In genomic region chr9:98579700-98580099, GRCh38 we compare ENCODE assay signal across 20 cellular contexts.
DNase-seq lines count a peak whose midpoint lies in the region; ATAC-seq, FAIRE-seq and TF ChIP-seq lines count a peak whose summit lies in the region.
"Had no signal": no experiment of that assay in that cellular context is flagged by ENCODE, and none has a peak within 500 bp of the region (broad histone marks: within the 10 kb centered on the region; RNA-seq: fewer than 3 reads in every experiment).

No MANE protein-coding gene starts in this region.

- peaks cover 7 to 19% (median 15%) of the 10 kb centered on the region in 4 donors for H3K4me1 ChIP-seq in liver (ENCODE audit: control insufficient read depth in 4 of 4, insufficient read depth in 4 of 4, low read length in 3 of 4)
- H3K4me1 ChIP-seq in HepG2 (ENCODE audit: insufficient read depth, low read length), result no peaks in the 10 kb centered on the region
- peaks cover 0 to 25% (median 8%) of the 10 kb centered on the region in 4 donors for H3K4me1 ChIP-seq in right lobe of liver
- peaks cover 10% of the 10 kb centered on the region for H3K4me1 ChIP-seq in Karpas-422 (ENCODE audit: low read length)

- no peak overlapping the region for H2AFZ ChIP-seq in HepG2 (ENCODE audit: low read length)
- no peak overlapping the region for H2AFZ ChIP-seq in Karpas-422 (ENCODE audit: low read length)

- no peak for ATAC-seq in HepG2
- ATAC-seq in right lobe of liver, result peak; percentile 78 to 90 (median 80)
- ATAC-seq: A549; CD8-positive, alpha-beta T cell had no signal

- no peak for TF ChIP-seq EP300 in HepG2 (IDR thresholded peaks at IDR 0.05; ENCODE audit: low read depth in 2 of 2, low read length in 2 of 2)
- TF ChIP-seq EP300 in HepG2 (CRISPR knock-in tag; IDR thresholded peaks at IDR 0.05; ENCODE audit: borderline replicate concordance), result no peak

- no peak overlapping the region for H3K27ac ChIP-seq in liver (ENCODE audit: low read depth in 1 of 2, low read length in 2 of 2)
- no peak overlapping the region for H3K27ac ChIP-seq in HepG2 (ENCODE audit: extremely low read length, insufficient read depth, low read length)
- peak overlapping the region in 1 of 3 donors; percentile 11 for H3K27ac ChIP-seq in right lobe of liver
- H3K27ac ChIP-seq in Karpas-422 (ENCODE audit: low read length), result no peak overlapping the region
- H3K27ac ChIP-seq: 22Rv1; A549; BLaER1 treated with 17β-estradiol and CSF1 and Interleukin-3, amounts not matched to agents 10 nM and 100 nM; C4-2B had no signal

- H3K4me3 ChIP-seq in liver (ENCODE audit: low read depth in 1 of 3, low read length in 3 of 3) (no peak overlapping the region), HepG2 (replicated peaks in 1 of 3; ENCODE audit: insufficient read depth in 1 of 3, low read depth in 2 of 3, low read length in 3 of 3) (no peak overlapping the region), right lobe of liver (no peak overlapping the region), Karpas-422 (ENCODE audit: low read length) (no peak overlapping the region)
- H3K4me3 ChIP-seq: A549; BLaER1 treated with 17β-estradiol and CSF1 and Interleukin-3, amounts not matched to agents 10 nM and 100 nM had no signal

- no peak for FAIRE-seq in HepG2 (lab: Jason Lieb, UNC)
- FAIRE-seq: A549, D721Med, G401.6, GM12891, GM19239 had no signal

- TF ChIP-seq RAD21 in liver (IDR thresholded peaks at IDR 0.05), result peak; percentile 42 to 44
- TF ChIP-seq RAD21 in HepG2 (CRISPR knock-in tag; IDR thresholded peaks at IDR 0.05), result no peak

- H3K36me3 ChIP-seq in liver (ENCODE audit: control insufficient read depth in 4 of 4, insufficient read depth in 3 of 4, low read depth in 1 of 4, low read length in 3 of 4) (no peaks in the 10 kb centered on the region), HepG2 (replicated peaks in 1 of 2; ENCODE audit: control insufficient read depth in 1 of 2, insufficient read depth in 2 of 2, low read length in 2 of 2) (no peaks in the 10 kb centered on the region), right lobe of liver (no peaks in the 10 kb centered on the region), Karpas-422 (ENCODE audit: insufficient read depth, low read length) (no peaks in the 10 kb centered on the region)
- H3K36me3 ChIP-seq: BLaER1 treated with 17β-estradiol and CSF1 and Interleukin-3, amounts not matched to agents 10 nM and 100 nM had no signal

- H3K9ac ChIP-seq in liver (ENCODE audit: low read depth in 1 of 2, low read length in 2 of 2), result no peak overlapping the region
- H3K9ac ChIP-seq in HepG2 (ENCODE audit: insufficient read depth, low read depth, low read length), result no peak overlapping the region
- no peak overlapping the region for H3K9ac ChIP-seq in Karpas-422 (ENCODE audit: low read length)
- H3K9ac ChIP-seq: BLaER1 treated with 17β-estradiol and CSF1 and Interleukin-3, amounts not matched to agents 10 nM and 100 nM had no signal

- intact Hi-C loops in HepG2 (cut with micrococcal nuclease; ENCODE audit: unreplicated experiment), result no loop called here
- intact Hi-C loops in right lobe of liver (cut with DNase I), result no loop called here

- POLR2A ChIA-PET in HepG2 (lab: Yijun Ruan, JAX), result no interaction called here

- CTCF ChIA-PET in HepG2 (lab: Yijun Ruan, JAX; ENCODE audit: low intra/inter-chr PET ratio, low total read pairs), result no interaction called here

- no peaks in the 10 kb centered on the region for H3K79me2 ChIP-seq in HepG2 (ENCODE audit: insufficient read depth, low read length)
- H3K79me2 ChIP-seq in Karpas-422 (ENCODE audit: low read length), result no peaks in the 10 kb centered on the region

- no peak for DNase-seq in HepG2 (ENCODE audit: low spot score)
- DNase-seq in right lobe of liver, result no peak
- no peak for DNase-seq in Karpas-422
- no peak for DNase-seq in superior temporal gyrus (ENCODE audit: extremely low spot score)
- DNase-seq: AML-193; Caco-2; Calu3; CD4-positive, alpha-beta T cell; CD8-positive, alpha-beta T cell; DMS79 treated with DMSO at 0.1 percent for 48 hours; GF-D8 had no signal

- in situ Hi-C loops in HepG2 (cut with HindIII; ENCODE audit: extremely low pct_ligation_motif_present, low pct_unique_long_range_greater_than_20kb), result no loop called here

- 25% methylated on average over 2 of the region's 2 CpGs for WGBS in liver
- WGBS in HepG2 (ENCODE audit: low lambda C conversion rate), result 4% methylated on average over 2 of the region's 2 CpGs
- WGBS in right lobe of liver (ENCODE audit: insufficient coverage, low coverage, low lambda C conversion rate, missing lambda C conversion rate), result 29% methylated on average over 2 of the region's 2 CpGs

- H3K9me2 ChIP-seq in Karpas-422 (replicated peaks; ENCODE audit: insufficient read depth, low read length), result no peaks in the 10 kb centered on the region

- TF ChIP-seq CTCF in liver (IDR thresholded peaks at IDR 0.05; ENCODE audit: low read depth, low read length, missing input control), result no peak
- no peak for TF ChIP-seq CTCF in HepG2 (CRISPR knock-in tag; IDR thresholded peaks at IDR 0.05)
- TF ChIP-seq CTCF in right lobe of liver (IDR thresholded peaks at IDR 0.05), result no peak

- H3K9me3 ChIP-seq in liver (ENCODE audit: control insufficient read depth in 4 of 4, low read length in 3 of 4) (no peaks in the 10 kb centered on the region), HepG2 (ENCODE audit: low read length) (no peaks in the 10 kb centered on the region), right lobe of liver (no peaks in the 10 kb centered on the region), Karpas-422 (ENCODE audit: low read length) (no peaks in the 10 kb centered on the region)
- H3K9me3 ChIP-seq: A549, Caco-2 had no signal

- BruUV-seq in HepG2 (replicated peaks; lab: Mats Ljungman, UMichigan), result no TSS peak

- TF ChIP-seq POLR2A in HepG2 (IDR thresholded peaks at IDR 0.05; ENCODE audit: insufficient read depth in 1 of 2, low read depth in 2 of 2, low read length in 2 of 2) (no peak), right lobe of liver (IDR thresholded peaks at IDR 0.05) (no peak)

- H3K4me2 ChIP-seq in HepG2 (ENCODE audit: low read depth, low read length) (no peak overlapping the region), Karpas-422 (ENCODE audit: low read depth, low read length, poor library complexity, severe bottlenecking) (no peak overlapping the region)
- H3K4me2 ChIP-seq: A549; BLaER1 treated with 17β-estradiol and CSF1 and Interleukin-3, amounts not matched to agents 10 nM and 100 nM had no signal

- no peaks in the 10 kb centered on the region for H3K27me3 ChIP-seq in liver (ENCODE audit: control insufficient read depth in 4 of 4, insufficient read depth in 4 of 4, low read length in 3 of 4)
- no peaks in the 10 kb centered on the region for H3K27me3 ChIP-seq in HepG2 (ENCODE audit: control insufficient read depth in 1 of 2, insufficient read depth in 2 of 2, low read length in 2 of 2)
- no peaks in the 10 kb centered on the region for H3K27me3 ChIP-seq in right lobe of liver
- H3K27me3 ChIP-seq in Karpas-422 (ENCODE audit: low read length), result no peaks in the 10 kb centered on the region
- H3K27me3 ChIP-seq: BLaER1 treated with 17β-estradiol and CSF1 and Interleukin-3, amounts not matched to agents 10 nM and 100 nM had no signal

- H4K20me1 ChIP-seq in HepG2 (ENCODE audit: insufficient read depth, low read length) (no peaks in the 10 kb centered on the region), Karpas-422 (ENCODE audit: insufficient read depth, low read depth, low read length) (no peaks in the 10 kb centered on the region)

TF ChIP-seq in liver, 16 proteins besides CTCF, POLR2A, EP300 and RAD21 (continues in another document):
- peak; percentile 85 to 97 for TF ChIP-seq RXRA (IDR thresholded peaks at IDR 0.05)
- TF ChIP-seq JUND (IDR thresholded peaks at IDR 0.05), result peak; percentile 34 to 83
- TF ChIP-seq HNF4A (conservative IDR thresholded peaks at IDR 0.05), result peak; percentile 89 to 95
- TF ChIP-seq GABPA (IDR thresholded peaks at IDR 0.05 in 1 of 2, conservative IDR thresholded peaks at IDR 0.05 in 1 of 2), result no peak
- TF ChIP-seq HNF4G (IDR thresholded peaks at IDR 0.05), result peak; percentile 44
- TF ChIP-seq MAX (IDR thresholded peaks at IDR 0.05), result peak; percentile 58
- no peak for TF ChIP-seq FOXA1 (IDR thresholded peaks at IDR 0.05)

TF ChIP-seq in HepG2, 621 proteins besides CTCF, POLR2A, EP300 and RAD21:
- TF ChIP-seq MTERF4 (CRISPR knock-in tag; IDR thresholded peaks at IDR 0.05), result no peak
- no peak for TF ChIP-seq ZNF878 (CRISPR knock-in tag; IDR thresholded peaks at IDR 0.05)
